26 cellular contexts compared by ENCODE assay signal in genomic region chr3:135374571-135374970, GRCh38.
"Had no signal": no experiment of that assay in that cellular context is flagged by ENCODE, and none has a peak within 500 bp of the region (broad histone marks: within the 10 kb centered on the region; RNA-seq: fewer than 3 reads in every experiment).

No MANE protein-coding gene starts in this region.

- H3K4me3 ChIP-seq: stomach, suprapubic skin, testis, thoracic aorta, thyroid gland, tibial artery, tibial nerve, transverse colon, upper lobe of left lung, upper lobe of right lung, uterus, vagina had no signal

- H3K36me3 ChIP-seq: stomach, suprapubic skin, thoracic aorta, thyroid gland, tibial artery, tibial nerve, transverse colon, upper lobe of left lung, upper lobe of right lung, uterus, vagina had no signal

- H3K4me1 ChIP-seq: stomach, suprapubic skin, testis, thyroid gland, tibial artery, tibial nerve, transverse colon, upper lobe of left lung, upper lobe of right lung, uterus, vagina had no signal

- DNase-seq: stimulated activated CD4-positive, alpha-beta T cell treated with anti-CD3 and anti-CD28 coated beads, Interleukin-2, amount 100 ng/mL, for 48 hours; stimulated activated CD4-positive, alpha-beta T cell treated with anti-CD3 and anti-CD28 coated beads, Interleukin-4, amount 100 ng/mL, for 1 hour; stimulated activated CD4-positive, alpha-beta T cell treated with anti-CD3 and anti-CD28 coated beads, Interleukin-4, amount 100 ng/mL, for 24 hours; stimulated activated CD4-positive, alpha-beta T cell treated with anti-CD3 and anti-CD28 coated beads, Interleukin-4, amount 100 ng/mL, for 4 hours; stimulated activated CD8-positive, alpha-beta memory T cell treated with anti-CD3 and anti-CD28 coated beads, Interleukin-4, amount 100 ng/mL, for 48 hours; stimulated activated naive B cell treated with anti-CD40 and anti-IgM and Interleukin-4, amounts not matched to agents 10 μg/mL and 1 μg/mL and 100 μg/mL, for 72 hours; stimulated activated naive CD4-positive, alpha-beta T cell; stimulated activated naive CD4-positive, alpha-beta T cell treated with Interleukin-2 at 50 U/mL for 16 hours; stimulated activated naive CD8-positive, alpha-beta T cell treated with anti-CD3 and anti-CD28 coated beads, Interleukin-15, amount 100 ng/mL, for 72 hours; stimulated activated naive CD8-positive, alpha-beta T cell treated with anti-CD3 and anti-CD28 coated beads, Interleukin-15, Interleukin-2, amounts not matched to agents 100 U/mL and 50 U/mL, for 24 hours; stomach; substantia nigra; testis; thyroid gland; tibial artery; transverse colon; trophoblast cell; upper lobe of left lung; upper lobe of right lung; uterus had no signal

- H3K27me3 ChIP-seq: stomach, suprapubic skin, testis, thyroid gland, tibial artery, tibial nerve, transverse colon, upper lobe of left lung, upper lobe of right lung, uterus, vagina had no signal

- H3K9me3 ChIP-seq: stomach, suprapubic skin, testis, thoracic aorta, thyroid gland, tibial artery, transverse colon, upper lobe of left lung, upper lobe of right lung, uterus, vagina had no signal

- ATAC-seq: stimulated activated effector memory CD8-positive, alpha-beta T cell treated with anti-CD3 and anti-CD28 coated beads, Interleukin-12 subunit alpha, Interleukin-12 subunit beta, amount 100 ng/mL, for 72 hours; stimulated activated memory B cell treated with anti-CD40 and anti-IgM and Interleukin-4, amounts not matched to agents 10 μg/mL and 1 μg/mL and 100 μg/mL, for 72 hours; stimulated activated naive B cell treated with anti-CD40 and anti-IgM and Interleukin-4, amounts not matched to agents 10 μg/mL and 1 μg/mL and 100 μg/mL, for 72 hours; stimulated activated naive CD8-positive, alpha-beta T cell treated with anti-CD3 and anti-CD28 coated beads, Interleukin-15, amount 100 ng/mL, for 72 hours; stimulated activated naive CD8-positive, alpha-beta T cell treated with anti-CD3 and anti-CD28 coated beads, Interleukin-15, Interleukin-2, amounts not matched to agents 100 U/mL and 50 U/mL, for 24 hours; upper lobe of right lung had no signal

- H3K27ac ChIP-seq: stomach, suprapubic skin, testis, thoracic aorta, thyroid gland, tibial artery, tibial nerve, transverse colon, upper lobe of left lung, upper lobe of right lung, uterus, vagina had no signal
